Comparison of ENCODE assay signal across 20 cellular contexts in genomic region chr12:112282920-112283319, GRCh38.
"Had no signal": no experiment of that assay in that cellular context is flagged by ENCODE, and none has a peak within 500 bp of the region (broad histone marks: within the 10 kb centered on the region; RNA-seq: fewer than 3 reads in every experiment).

No MANE protein-coding gene starts in this region.

- H3K36me3 ChIP-seq: right lobe of liver had no signal

- H3K9me3 ChIP-seq: right lobe of liver, tibial artery had no signal

- H2AFZ ChIP-seq: hepatocyte, parathyroid adenoma had no signal

- H3K4me3 ChIP-seq: hepatocyte, right lobe of liver, tibial artery had no signal

- H3K4me1 ChIP-seq: parathyroid adenoma, tibial artery had no signal

- H3K27me3 ChIP-seq: hepatocyte, right lobe of liver, tibial artery had no signal

- H3K4me2 ChIP-seq: hepatocyte had no signal

- DNase-seq: activated CD4-positive, alpha-beta memory T cell treated with anti-CD3 and anti-CD28 coated beads for 36 hours; activated CD4-positive, alpha-beta T cell treated with anti-CD3 and anti-CD28 coated beads for 48 hours; activated CD4-positive, CD25-positive, alpha-beta regulatory T cell; activated naive CD4-positive, alpha-beta T cell treated with Interleukin-2 at 50 U/mL for 16 hours; activated naive CD8-positive, alpha-beta T cell treated with anti-CD3 and anti-CD28 coated beads, Interleukin-2, amount 10 ng/mL, durations not matched to agents 7 days and 5 days; activated T-cell treated with anti-CD3 and anti-CD28 coated beads, Interleukin-2, amount 50 U/mL, for 48 hours; amniotic stem cell; cortex of kidney; immature natural killer cell; kidney glomerular epithelial cell; right lobe of liver; small intestine; stimulated activated CD4-positive, alpha-beta T cell treated with anti-CD3 and anti-CD28 coated beads, Interleukin-2, amount 100 ng/mL, for 24 hours; stimulated activated naive CD8-positive, alpha-beta T cell treated with anti-CD3 and anti-CD28 coated beads, Interleukin-15, amount 100 ng/mL, for 72 hours; T-helper 9 cell; tibial artery had no signal

- H3K27ac ChIP-seq: epithelial cell of prostate, hepatocyte, parathyroid adenoma, right lobe of liver, tibial artery had no signal

- H3K9ac ChIP-seq: parathyroid adenoma had no signal

- ATAC-seq: right lobe of liver; stimulated activated effector memory CD8-positive, alpha-beta T cell treated with anti-CD3 and anti-CD28 coated beads, Interleukin-12 subunit alpha, Interleukin-12 subunit beta, amount 100 ng/mL, for 72 hours; stimulated activated naive CD8-positive, alpha-beta T cell treated with anti-CD3 and anti-CD28 coated beads, Interleukin-15, amount 100 ng/mL, for 72 hours had no signal
